In the genomic region with DNA sequence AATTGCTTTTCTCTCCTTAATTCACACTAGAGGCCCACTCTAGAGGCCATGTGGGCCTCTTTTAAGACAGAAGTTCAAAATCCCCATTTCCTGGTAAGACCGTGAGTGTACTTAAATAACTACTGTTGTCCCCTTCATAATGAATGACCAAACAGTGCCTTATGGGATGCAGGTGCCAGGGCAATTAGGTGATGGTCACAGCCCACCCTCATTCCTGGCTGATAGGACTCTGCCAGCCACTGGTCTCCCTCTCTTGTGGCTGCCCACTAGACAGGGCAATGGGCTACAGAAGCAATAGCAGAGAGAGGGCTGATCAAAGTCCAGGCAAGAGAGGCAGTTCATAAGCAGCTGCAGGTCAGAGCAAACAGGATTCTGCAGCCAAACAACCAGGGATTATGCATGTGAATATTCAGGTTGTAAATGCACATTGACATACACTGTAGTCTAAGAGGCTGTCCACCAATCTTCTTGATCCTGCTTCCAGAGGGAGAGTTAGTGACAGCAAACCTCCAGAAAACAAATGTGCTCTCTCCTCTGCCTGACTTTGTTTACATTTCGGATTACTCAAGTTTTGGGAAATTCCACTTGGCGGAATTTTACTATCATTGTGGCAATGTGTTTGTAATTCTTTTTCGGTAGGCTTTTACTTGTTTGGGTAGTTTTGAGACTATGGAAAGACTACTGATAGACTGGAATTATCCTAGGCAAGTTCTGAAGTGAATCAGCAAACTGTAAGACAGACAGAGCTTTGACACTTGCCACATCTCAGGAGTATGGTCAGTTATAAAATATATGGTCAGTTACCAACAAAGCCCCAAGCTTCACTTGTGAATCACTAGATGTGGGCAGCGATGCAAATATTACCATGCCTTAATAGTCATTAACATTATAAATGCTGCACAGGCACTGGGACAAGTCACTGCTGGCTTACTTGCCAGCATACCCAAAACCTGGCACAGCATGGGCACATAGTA, we compare ENCODE assay signal across 1 cellular context.
TF ChIP-seq lines count a peak whose summit lies in the region.

No MANE protein-coding gene starts in this region.

TF ChIP-seq in HEK293, 187 proteins besides CTCF, POLR2A, EP300 and RAD21 (continued from another document):
- TF ChIP-seq, protein P1, sequence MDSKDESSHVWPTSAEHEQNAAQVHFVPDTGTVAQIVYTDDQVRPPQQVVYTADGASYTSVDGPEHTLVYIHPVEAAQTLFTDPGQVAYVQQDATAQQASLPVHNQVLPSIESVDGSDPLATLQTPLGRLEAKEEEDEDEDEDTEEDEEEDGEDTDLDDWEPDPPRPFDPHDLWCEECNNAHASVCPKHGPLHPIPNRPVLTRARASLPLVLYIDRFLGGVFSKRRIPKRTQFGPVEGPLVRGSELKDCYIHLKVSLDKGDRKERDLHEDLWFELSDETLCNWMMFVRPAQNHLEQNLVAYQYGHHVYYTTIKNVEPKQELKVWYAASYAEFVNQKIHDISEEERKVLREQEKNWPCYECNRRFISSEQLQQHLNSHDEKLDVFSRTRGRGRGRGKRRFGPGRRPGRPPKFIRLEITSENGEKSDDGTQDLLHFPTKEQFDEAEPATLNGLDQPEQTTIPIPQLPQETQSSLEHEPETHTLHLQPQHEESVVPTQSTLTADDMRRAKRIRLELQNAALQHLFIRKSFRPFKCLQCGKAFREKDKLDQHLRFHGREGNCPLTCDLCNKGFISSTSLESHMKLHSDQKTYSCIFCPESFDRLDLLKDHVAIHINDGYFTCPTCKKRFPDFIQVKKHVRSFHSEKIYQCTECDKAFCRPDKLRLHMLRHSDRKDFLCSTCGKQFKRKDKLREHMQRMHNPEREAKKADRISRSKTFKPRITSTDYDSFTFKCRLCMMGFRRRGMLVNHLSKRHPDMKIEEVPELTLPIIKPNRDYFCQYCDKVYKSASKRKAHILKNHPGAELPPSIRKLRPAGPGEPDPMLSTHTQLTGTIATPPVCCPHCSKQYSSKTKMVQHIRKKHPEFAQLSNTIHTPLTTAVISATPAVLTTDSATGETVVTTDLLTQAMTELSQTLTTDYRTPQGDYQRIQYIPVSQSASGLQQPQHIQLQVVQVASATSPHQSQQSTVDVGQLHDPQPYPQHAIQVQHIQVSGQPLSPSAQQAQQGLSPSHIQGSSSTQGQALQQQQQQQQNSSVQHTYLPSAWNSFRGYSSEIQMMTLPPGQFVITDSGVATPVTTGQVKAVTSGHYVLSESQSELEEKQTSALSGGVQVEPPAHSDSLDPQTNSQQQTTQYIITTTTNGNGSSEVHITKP (tag by site-specific recombination; IDR thresholded peaks at IDR 0.05) = peak; percentile 35; the same call in 1 of the 2 replicates
- TF ChIP-seq ZNF514 (tag by site-specific recombination; IDR thresholded peaks at IDR 0.05) (no peak), ZBTB20 (tag by site-specific recombination; IDR thresholded peaks at IDR 0.05) (peak; percentile 42), KLF7 (tag by site-specific recombination; IDR thresholded peaks at IDR 0.05; ENCODE audit: borderline replicate concordance) (no peak)
